8 cellular contexts compared by ENCODE assay signal in genomic region chr9:116149844-116150243, GRCh38. TPM values are rescaled to one million over a fixed set of nuclear protein-coding genes. Genes with fewer than 3 reads are reported as not detected.
A peak's percentile ranks its signal among the peaks of the same experiment; 100 is the strongest.
DNase-seq lines count a peak whose midpoint lies in the region; ATAC-seq and TF ChIP-seq lines count a peak whose summit lies in the region.

No MANE protein-coding gene starts in this region.

- H3K79me2 ChIP-seq in HCT116 (ENCODE audit: insufficient read depth, low read length), result no peaks in the 10 kb centered on the region

- H3K4me1 ChIP-seq in HCT116 (ENCODE audit: control insufficient read depth in 1 of 2, insufficient read depth in 2 of 2, low read length in 2 of 2) (no peaks in the 10 kb centered on the region), upper lobe of left lung (peaks cover 0 to 13% (median 9%) of the 10 kb centered on the region in 4 donors)
- H3K4me1 ChIP-seq in naive thymus-derived CD4-positive, alpha-beta T cell (ENCODE audit: control insufficient read depth in 2 of 2, insufficient read depth in 2 of 2, low read length in 2 of 2), result no peaks in the 10 kb centered on the region

- no peak overlapping the region for H3K4me3 Mint-ChIP-seq in glutamatergic neuron (ENCODE audit: unreplicated experiment)
- H3K4me3 Mint-ChIP-seq in naive thymus-derived CD4-positive, alpha-beta T cell, result no peak overlapping the region
- no peak overlapping the region for H3K4me3 Mint-ChIP-seq in activated CD4-positive, alpha-beta memory T cell treated with anti-CD3 and anti-CD28 coated beads for 36 hours

- POLR2A ChIA-PET in HCT116 (lab: Charles Lee), result no interaction called here
- POLR2A ChIA-PET in naive thymus-derived CD4-positive, alpha-beta T cell (lab: Charles Lee), result no interaction called here
- POLR2A ChIA-PET in activated CD4-positive, alpha-beta memory T cell treated with anti-CD3 and anti-CD28 coated beads for 36 hours (lab: Charles Lee), result no interaction called here

- BruUV-seq in HCT116 (replicated peaks; lab: Mats Ljungman, UMichigan), result no TSS peak

- TF ChIP-seq POLR2A in HCT116 (IDR thresholded peaks at IDR 0.05; ENCODE audit: borderline replicate concordance, extremely low read depth, insufficient read depth, insufficient read length) (no peak), upper lobe of left lung (IDR thresholded peaks at IDR 0.05) (no peak)

- peak; percentile 51; the same call in 1 of the 2 replicates for TF ChIP-seq RAD21 in HCT116 (IDR thresholded peaks at IDR 0.05; ENCODE audit: low read depth)

- no peak overlapping the region for H2AFZ ChIP-seq in HCT116 (ENCODE audit: low read depth, low read length, poor library complexity, severe bottlenecking)

- peak; percentile 77 for ATAC-seq in HCT116
- ATAC-seq in upper lobe of left lung (ENCODE audit: low FRiP score in 2 of 2), result peak in 1 of 2 donors; percentile 34
- ATAC-seq in HG03460 (IDR thresholded peaks at IDR 0.05; ENCODE audit: unreplicated experiment), result no peak
- no peak for ATAC-seq in naive thymus-derived CD4-positive, alpha-beta T cell

- H3K27ac ChIP-seq in HCT116 (ENCODE audit: low read depth, low read length), result no peak overlapping the region
- H3K27ac ChIP-seq in upper lobe of left lung, result no peak overlapping the region
- no peak overlapping the region for H3K27ac ChIP-seq in naive thymus-derived CD4-positive, alpha-beta T cell (ENCODE audit: low read depth, low read length)

- no peaks in the 10 kb centered on the region for H4K20me1 ChIP-seq in HCT116 (ENCODE audit: insufficient read depth)

- no peak overlapping the region for H3K9ac ChIP-seq in HCT116 (ENCODE audit: low read length)

- TF ChIP-seq EP300 in upper lobe of left lung (IDR thresholded peaks at IDR 0.05), result no peak

- H3K27me3 ChIP-seq in HCT116 (ENCODE audit: insufficient read depth, low read length) (peaks cover 11% of the 10 kb centered on the region; the same call in 1 of the 2 replicates), upper lobe of left lung (peaks cover 0 to 5% (median 2%) of the 10 kb centered on the region in 4 donors)
- H3K27me3 ChIP-seq in naive thymus-derived CD4-positive, alpha-beta T cell (ENCODE audit: control insufficient read depth in 2 of 2, insufficient read depth in 2 of 2, low read length in 2 of 2), result no peaks in the 10 kb centered on the region

- no peak overlapping the region for H3K4me2 ChIP-seq in HCT116 (ENCODE audit: low read length)

- WGBS in upper lobe of left lung, 2 donors, result 21 to 25% methylated on average over 4 of the region's 4 CpGs

- H3K4me3 ChIP-seq in HCT116 (replicated peaks in 1 of 2; ENCODE audit: low read depth in 1 of 2, low read length in 2 of 2) (no peak overlapping the region), upper lobe of left lung (no peak overlapping the region)
- H3K4me3 ChIP-seq in naive thymus-derived CD4-positive, alpha-beta T cell (ENCODE audit: low read length), result no peak overlapping the region

- peak; percentile 56 for DNase-seq in ELR (ENCODE audit: low read depth)
- peak; percentile 22 for DNase-seq in HCT116 (ENCODE audit: low read depth, low spot score)
- DNase-seq in RPMI8226, result peak; percentile 6
- peak; percentile 67 for DNase-seq in glutamatergic neuron
- no peak for DNase-seq in upper lobe of left lung
- DNase-seq in naive thymus-derived CD4-positive, alpha-beta T cell, result no peak
- DNase-seq in activated CD4-positive, alpha-beta memory T cell treated with anti-CD3 and anti-CD28 coated beads for 36 hours, result no peak

- intact Hi-C loops in HCT116 (cut with micrococcal nuclease), result loop anchor here (2.0 to 5.0 kb wide), 3 partner anchors 265 to 558 kb away; no protein-coding TSS in a partner anchor
- intact Hi-C loops in naive thymus-derived CD4-positive, alpha-beta T cell (cut with micrococcal nuclease), result loop anchor here in 1 of 2 donors (1.0 kb wide), 1 partner anchor 511 kb away; no protein-coding TSS in a partner anchor
- intact Hi-C loops in activated CD4-positive, alpha-beta memory T cell treated with anti-CD3 and anti-CD28 coated beads for 36 hours (cut with micrococcal nuclease), result loop anchor here (10.0 kb wide), 1 partner anchor 405 kb away; no protein-coding TSS in a partner anchor

- H3K9me3 ChIP-seq in HCT116 (ENCODE audit: control insufficient read depth in 1 of 2, insufficient read depth in 1 of 2, low read depth in 1 of 2, low read length in 2 of 2) (no peaks in the 10 kb centered on the region), upper lobe of left lung (no peaks in the 10 kb centered on the region)
- H3K9me3 ChIP-seq in naive thymus-derived CD4-positive, alpha-beta T cell (ENCODE audit: control insufficient read depth in 2 of 3, low read length in 3 of 3), result no peaks in the 10 kb centered on the region

- H3K9me3 Mint-ChIP-seq in glutamatergic neuron (ENCODE audit: unreplicated experiment), result peaks cover 4% of the 10 kb centered on the region
- peaks cover 0 to 21% (median 3%) of the 10 kb centered on the region in 11 donors for H3K9me3 Mint-ChIP-seq in naive thymus-derived CD4-positive, alpha-beta T cell
- no peaks in the 10 kb centered on the region for H3K9me3 Mint-ChIP-seq in activated CD4-positive, alpha-beta memory T cell treated with anti-CD3 and anti-CD28 coated beads for 36 hours

- no peaks in the 10 kb centered on the region for H3K9me2 ChIP-seq in HCT116 (ENCODE audit: insufficient read depth)

- CTCF ChIA-PET in HCT116 (lab: Charles Lee), result interaction anchor here (0.9 to 1.0 kb wide), 3 partner anchors 16 to 422 kb away, joined by 3 read pairs; no protein-coding TSS in a partner anchor
- CTCF ChIA-PET in naive thymus-derived CD4-positive, alpha-beta T cell (lab: Charles Lee), result no interaction called here
- CTCF ChIA-PET in activated CD4-positive, alpha-beta memory T cell treated with anti-CD3 and anti-CD28 coated beads for 36 hours (lab: Charles Lee), result interaction anchor here (1.0 kb wide), 1 partner anchor 33 kb away, joined by 4 read pairs; no protein-coding TSS in a partner anchor

- H3K36me3 ChIP-seq in HCT116 (ENCODE audit: control insufficient read depth in 1 of 2, insufficient read depth in 2 of 2, low read length in 2 of 2), result no peaks in the 10 kb centered on the region
- H3K36me3 ChIP-seq in upper lobe of left lung, result no peaks in the 10 kb centered on the region
- no peaks in the 10 kb centered on the region for H3K36me3 ChIP-seq in naive thymus-derived CD4-positive, alpha-beta T cell (ENCODE audit: control insufficient read depth in 2 of 3, insufficient read depth in 3 of 3, low read length in 3 of 3)

- peak; percentile 49 to 81 (median 75); a peak in 5 of 6 replicates for TF ChIP-seq CTCF in HCT116 (IDR thresholded peaks at IDR 0.05 in 2 of 3, conservative IDR thresholded peaks at IDR 0.05 in 1 of 3; ENCODE audit: borderline replicate concordance in 1 of 3, insufficient read depth in 1 of 3, low read depth in 2 of 3, low read length in 2 of 3)
- peak; percentile 86 for TF ChIP-seq CTCF in glutamatergic neuron (IDR thresholded peaks at IDR 0.05; ENCODE audit: partially characterized antibody, unreplicated experiment)
- TF ChIP-seq CTCF in upper lobe of left lung (IDR thresholded peaks at IDR 0.05), result peak in 4 of 6 experiments; percentile 33 to 37 (median 36)

- no peak overlapping the region for H3K27ac Mint-ChIP-seq in glutamatergic neuron (ENCODE audit: unreplicated experiment)
- H3K27ac Mint-ChIP-seq in naive thymus-derived CD4-positive, alpha-beta T cell, result no peak overlapping the region
- no peak overlapping the region for H3K27ac Mint-ChIP-seq in activated CD4-positive, alpha-beta memory T cell treated with anti-CD3 and anti-CD28 coated beads for 36 hours

- peaks cover 7% of the 10 kb centered on the region for H3K4me1 Mint-ChIP-seq in glutamatergic neuron (ENCODE audit: low read depth, unreplicated experiment)
- peaks cover 0 to 8% (median 5%) of the 10 kb centered on the region in 7 donors for H3K4me1 Mint-ChIP-seq in naive thymus-derived CD4-positive, alpha-beta T cell
- peaks cover 3% of the 10 kb centered on the region for H3K4me1 Mint-ChIP-seq in activated CD4-positive, alpha-beta memory T cell treated with anti-CD3 and anti-CD28 coated beads for 36 hours (ENCODE audit: low read depth)

- no peaks in the 10 kb centered on the region for H3K36me3 Mint-ChIP-seq in glutamatergic neuron (ENCODE audit: unreplicated experiment)
- peaks cover 0 to 5% (median 0%) of the 10 kb centered on the region in 5 donors for H3K36me3 Mint-ChIP-seq in naive thymus-derived CD4-positive, alpha-beta T cell
- H3K36me3 Mint-ChIP-seq in activated CD4-positive, alpha-beta memory T cell treated with anti-CD3 and anti-CD28 coated beads for 36 hours, result no peaks in the 10 kb centered on the region

- RAD21 ChIA-PET in HCT116 (lab: Charles Lee; ENCODE audit: low non-redundant PET in 1 of 2, low total read pairs in 2 of 2, uncharacterized antibody in 2 of 2, unreplicated experiment in 2 of 2), result no interaction called here

- H3K27me3 Mint-ChIP-seq in glutamatergic neuron (ENCODE audit: unreplicated experiment), result peaks cover 3% of the 10 kb centered on the region
- H3K27me3 Mint-ChIP-seq in naive thymus-derived CD4-positive, alpha-beta T cell, result peaks cover 46 to 66% (median 59%) of the 10 kb centered on the region in 5 donors
- peaks cover 33% of the 10 kb centered on the region for H3K27me3 Mint-ChIP-seq in activated CD4-positive, alpha-beta memory T cell treated with anti-CD3 and anti-CD28 coated beads for 36 hours

TF ChIP-seq in HCT116, 20 proteins besides CTCF, POLR2A, EP300 and RAD21 (continues in another document):
- TF ChIP-seq EZH2 (IDR thresholded peaks at IDR 0.05), result no peak
- TF ChIP-seq POLR2AphosphoS5 (IDR thresholded peaks at IDR 0.05; ENCODE audit: low read depth, low read length), result no peak
- TF ChIP-seq EGR1 (IDR thresholded peaks at IDR 0.05; ENCODE audit: low read depth), result no peak
- no peak for TF ChIP-seq JUND (IDR thresholded peaks at IDR 0.05)
- TF ChIP-seq MAX (IDR thresholded peaks at IDR 0.05), result no peak
- TF ChIP-seq SIN3A (IDR thresholded peaks at IDR 0.05; ENCODE audit: low read depth), result no peak

RNA-seq across cellular contexts. Expression of gene PAPPA, which starts 3.7 kb away (rescaled TPM):
- total RNA-seq in HCT116 (2021; ENCODE audit: unreplicated experiment) (0.05 TPM), glutamatergic neuron (ENCODE audit: unreplicated experiment) (10.5 TPM), upper lobe of left lung (1 to 10 TPM in 4 of 6 donors, under 1 TPM in 2; 0.46 to 2.9 (median 1.1) TPM)
- 0.05 TPM in 1 of 2 replicates, not detected in the other for polyA plus RNA-seq in HCT116 (2012)
- under 1 TPM in 2 of 5 experiments, not detected in 3; 0.48 to 0.64 TPM for total RNA-seq in naive thymus-derived CD4-positive, alpha-beta T cell
- polyA plus RNA-seq in naive thymus-derived CD4-positive, alpha-beta T cell, result under 1 TPM in 1 of 2 donors, not detected in 1; 0.07 TPM
- total RNA-seq in activated CD4-positive, alpha-beta memory T cell treated with anti-CD3 and anti-CD28 coated beads for 36 hours, result not detected

Comparison
In these comparisons a context has a peak if more than half of its experiments do, and no peak if none do; other contexts are left out.
1. DNase-seq: peak in ELR (single experiment), HCT116 (single experiment), RPMI8226 (single experiment) and glutamatergic neuron (single experiment); none in upper lobe of left lung (0 of 2), naive thymus-derived CD4-positive, alpha-beta T cell (0 of 9) and activated CD4-positive, alpha-beta memory T cell treated with anti-CD3 and anti-CD28 coated beads for 36 hours (single experiment).
2. CTCF ChIP-seq: peak in every context shown above with its lines; median percentile 86 in glutamatergic neuron; 75 in HCT116; 36 in upper lobe of left lung.